28 cellular contexts compared by ENCODE assay signal in genomic region chr3:124741027-124741426, GRCh38. TPM values are rescaled to one million over a fixed set of nuclear protein-coding genes. Genes with fewer than 3 reads are reported as not detected.
DNase-seq lines count a peak whose midpoint lies in the region; ATAC-seq and TF ChIP-seq lines count a peak whose summit lies in the region.
"Had no signal": no experiment of that assay in that cellular context is flagged by ENCODE, and none has a peak within 500 bp of the region (broad histone marks: within the 10 kb centered on the region; RNA-seq: fewer than 3 reads in every experiment).

No MANE protein-coding gene starts in this region.

- H2AFZ ChIP-seq in MM.1S (ENCODE audit: low read length), result no peak overlapping the region

- TF ChIP-seq CTCF in fibroblast of the aortic adventitia (IDR thresholded peaks at IDR 0.05; ENCODE audit: insufficient read depth, low read length) (no peak), MM.1S (IDR thresholded peaks at IDR 0.05; ENCODE audit: low read length) (no peak)

- no peaks in the 10 kb centered on the region for H3F3A ChIP-seq in MM.1S (ENCODE audit: insufficient read depth, low read length)

- H3K27me3 Mint-ChIP-seq in activated naive CD8-positive, alpha-beta T cell, result no peaks in the 10 kb centered on the region
- H3K27me3 Mint-ChIP-seq in activated naive CD8-positive, alpha-beta T cell treated with anti-CD3 and anti-CD28 coated beads for 36 hours, result no peaks in the 10 kb centered on the region
- H3K27me3 Mint-ChIP-seq: activated B cell treated with CpG ODN at 0.5 μM for 24 hours; activated CD4-positive, alpha-beta memory T cell treated with anti-CD3 and anti-CD28 coated beads, Interleukin-2, amount 10 ng/mL, durations not matched to agents 7 days and 5 days; central memory CD8-positive, alpha-beta T cell; progenitor cell of endocrine pancreas; stimulated activated memory B cell treated with anti-CD40 and anti-IgM and Interleukin-4, amounts not matched to agents 10 μg/mL and 1 μg/mL and 100 μg/mL, for 72 hours had no signal

- H3K9ac ChIP-seq in MM.1S (ENCODE audit: low read length), result no peak overlapping the region

- H3K36me3 Mint-ChIP-seq in activated naive CD8-positive, alpha-beta T cell, result peaks cover 4% of the 10 kb centered on the region
- H3K36me3 Mint-ChIP-seq in activated naive CD8-positive, alpha-beta T cell treated with anti-CD3 and anti-CD28 coated beads for 36 hours, result peaks cover 24% of the 10 kb centered on the region

- H3K9me3 Mint-ChIP-seq in activated naive CD8-positive, alpha-beta T cell (ENCODE audit: low read depth), result no peaks in the 10 kb centered on the region
- no peaks in the 10 kb centered on the region for H3K9me3 Mint-ChIP-seq in activated naive CD8-positive, alpha-beta T cell treated with anti-CD3 and anti-CD28 coated beads for 36 hours
- H3K9me3 Mint-ChIP-seq: activated B cell treated with CpG ODN at 0.5 μM for 24 hours; activated CD4-positive, alpha-beta memory T cell treated with anti-CD3 and anti-CD28 coated beads, Interleukin-2, amount 10 ng/mL, durations not matched to agents 7 days and 5 days; central memory CD8-positive, alpha-beta T cell; stimulated activated memory B cell treated with anti-CD40 and anti-IgM and Interleukin-4, amounts not matched to agents 10 μg/mL and 1 μg/mL and 100 μg/mL, for 72 hours had no signal

- H3K4me1 ChIP-seq in MM.1S (ENCODE audit: low read length), result no peaks in the 10 kb centered on the region
- H3K4me1 ChIP-seq: BE2C had no signal

- no peak overlapping the region for H3K27ac ChIP-seq in MM.1S (ENCODE audit: low read length)
- H3K27ac ChIP-seq: skin epidermis had no signal

- H3K9me3 ChIP-seq in MM.1S (replicated peaks; ENCODE audit: insufficient read depth, low read length), result no peaks in the 10 kb centered on the region
- H3K9me3 ChIP-seq: BE2C had no signal

- H3K4me1 Mint-ChIP-seq in activated naive CD8-positive, alpha-beta T cell (ENCODE audit: low read depth), result peaks cover 22% of the 10 kb centered on the region
- H3K4me1 Mint-ChIP-seq in activated naive CD8-positive, alpha-beta T cell treated with anti-CD3 and anti-CD28 coated beads for 36 hours, result peaks cover 13% of the 10 kb centered on the region

- peaks cover 21% of the 10 kb centered on the region; the same call in 1 of the 2 replicates for H3K79me2 ChIP-seq in MM.1S (ENCODE audit: low read length)

- no peak overlapping the region for H3K4me2 ChIP-seq in MM.1S (ENCODE audit: low read depth, low read length)

- ATAC-seq in GM18519 (IDR thresholded peaks at IDR 0.05; ENCODE audit: low FRiP score, unreplicated experiment), result no peak
- ATAC-seq: Right ventricle myocardium inferior; stimulated activated memory B cell treated with anti-CD40 and anti-IgM and Interleukin-4, amounts not matched to agents 10 μg/mL and 1 μg/mL and 100 μg/mL, for 72 hours had no signal

- no peaks in the 10 kb centered on the region for H3K9me2 ChIP-seq in MM.1S (replicated peaks; ENCODE audit: insufficient read depth, low read length)

- no peak overlapping the region for H3K4me3 Mint-ChIP-seq in activated naive CD8-positive, alpha-beta T cell
- no peak overlapping the region for H3K4me3 Mint-ChIP-seq in activated naive CD8-positive, alpha-beta T cell treated with anti-CD3 and anti-CD28 coated beads for 36 hours
- H3K4me3 Mint-ChIP-seq: activated B cell treated with CpG ODN at 0.5 μM for 24 hours; activated CD4-positive, alpha-beta memory T cell treated with anti-CD3 and anti-CD28 coated beads, Interleukin-2, amount 10 ng/mL, durations not matched to agents 7 days and 5 days; central memory CD8-positive, alpha-beta T cell; stimulated activated memory B cell treated with anti-CD40 and anti-IgM and Interleukin-4, amounts not matched to agents 10 μg/mL and 1 μg/mL and 100 μg/mL, for 72 hours had no signal

- no peaks in the 10 kb centered on the region for H4K20me1 ChIP-seq in MM.1S (ENCODE audit: insufficient read depth, low read length)

- H3K36me3 ChIP-seq in MM.1S (replicated peaks; ENCODE audit: insufficient read depth, low read length), result peaks cover 18% of the 10 kb centered on the region; the same call in 1 of the 2 replicates

- peak overlapping the region; percentile 22 for H3K27ac Mint-ChIP-seq in activated naive CD8-positive, alpha-beta T cell
- H3K27ac Mint-ChIP-seq in activated naive CD8-positive, alpha-beta T cell treated with anti-CD3 and anti-CD28 coated beads for 36 hours, result no peak overlapping the region
- H3K27ac Mint-ChIP-seq: activated B cell treated with CpG ODN at 0.5 μM for 24 hours; activated CD4-positive, alpha-beta memory T cell treated with anti-CD3 and anti-CD28 coated beads, Interleukin-2, amount 10 ng/mL, durations not matched to agents 7 days and 5 days; progenitor cell of endocrine pancreas; stimulated activated memory B cell treated with anti-CD40 and anti-IgM and Interleukin-4, amounts not matched to agents 10 μg/mL and 1 μg/mL and 100 μg/mL, for 72 hours had no signal

- H3K4me3 ChIP-seq in fibroblast of the aortic adventitia (ENCODE audit: low read depth, low read length), result no peak overlapping the region
- no peak overlapping the region for H3K4me3 ChIP-seq in MM.1S (ENCODE audit: low read length)
- H3K4me3 ChIP-seq: skin epidermis had no signal

- DNase-seq in activated naive CD8-positive, alpha-beta T cell treated with anti-CD3 and anti-CD28 coated beads for 36 hours, result no peak
- DNase-seq in astrocyte of the hippocampus (ENCODE audit: low read depth, low spot score) (peak; percentile 67), fibroblast of the aortic adventitia (ENCODE audit: low read depth) (peak; percentile 68), DMS79 (lab: John Stamatoyannopoulos, UW) (no peak), MM.1S (no peak)
- no peak for DNase-seq in stimulated activated CD8-positive, alpha-beta memory T cell treated with anti-CD3 and anti-CD28 coated beads, Interleukin-4, amount 100 ng/mL, for 48 hours
- DNase-seq: 8988T; activated B cell treated with CpG ODN at 0.5 μM for 24 hours; activated CD4-positive, alpha-beta memory T cell treated with anti-CD3 and anti-CD28 coated beads, Interleukin-2, amount 10 ng/mL, durations not matched to agents 7 days and 5 days; activated gamma-delta T cell; activated T-cell treated with anti-CD3 and anti-CD28 coated beads for 4 hours; amniotic stem cell; BE2C; erythroblast; glutamatergic neuron; NCI-H1105 treated with DMSO at 0.1 percent for 48 hours; NCI-H2029 treated with DMSO at 0.1 percent for 48 hours; NCI-H226; NCI-H774; stimulated activated CD4-positive, alpha-beta T cell treated with anti-CD3 and anti-CD28 coated beads, Interleukin-1b, Interleukin-23, amount 100 ng/mL, for 48 hours; T-helper 9 cell had no signal

- no peaks in the 10 kb centered on the region for H3K27me3 ChIP-seq in MM.1S (replicated peaks; ENCODE audit: insufficient read depth, low read length)
- H3K27me3 ChIP-seq: BE2C had no signal

RNA-seq across cellular contexts. Expression of gene UMPS, which starts 10.8 kb away (rescaled TPM):
- total RNA-seq in activated naive CD8-positive, alpha-beta T cell treated with anti-CD3 and anti-CD28 coated beads for 36 hours, result 10 to 100 TPM; 88.6 to 94.0 TPM
- total RNA-seq in fibroblast of the aortic adventitia (ENCODE audit: low replicate concordance), result 28.6 and 83.3 TPM in 2 replicates

Comparison
In these comparisons a context has a peak if more than half of its experiments do, and no peak if none do; other contexts are left out.
1. DNase-seq: peak in astrocyte of the hippocampus (single experiment) and fibroblast of the aortic adventitia (single experiment); none in activated naive CD8-positive, alpha-beta T cell treated with anti-CD3 and anti-CD28 coated beads for 36 hours (single experiment), DMS79 (single experiment), stimulated activated CD8-positive, alpha-beta memory T cell treated with anti-CD3 and anti-CD28 coated beads, Interleukin-4, amount 100 ng/mL, for 48 hours (single experiment) and MM.1S (single experiment).